In genomic region chr13:73273276-73273675, GRCh38 we compare ENCODE assay signal across 30 cellular contexts.
"Had no signal": no experiment of that assay in that cellular context is flagged by ENCODE, and none has a peak within 500 bp of the region (broad histone marks: within the 10 kb centered on the region; RNA-seq: fewer than 3 reads in every experiment).

No MANE protein-coding gene starts in this region.

- H3K4me3 ChIP-seq: cardiac muscle cell, K562 had no signal

- H3K36me3 ChIP-seq: brain microvascular endothelial cell, cardiac muscle cell had no signal

- ATAC-seq: activated CD8-positive, alpha-beta memory T cell treated with anti-CD3 and anti-CD28 coated beads, Interleukin-2, amount 10 ng/mL, durations not matched to agents 7 days and 5 days; activated T-cell treated with anti-CD3 and anti-CD28 coated beads, Interleukin-2, amount 50 U/mL, for 4 hours; K562; Panc1; T-helper 17 cell had no signal

- H3K27ac ChIP-seq: cardiac muscle cell had no signal

- H3K27ac Mint-ChIP-seq: activated B cell treated with CpG ODN at 0.5 μM for 24 hours; activated CD4-positive, alpha-beta T cell treated with anti-CD3 and anti-CD28 coated beads, Interleukin-2, amount 10 ng/mL, durations not matched to agents 24 days and 14 days; activated CD8-positive, alpha-beta memory T cell treated with anti-CD3 and anti-CD28 coated beads, Interleukin-2, amount 10 ng/mL, durations not matched to agents 7 days and 5 days; activated naive CD8-positive, alpha-beta T cell; T-helper 17 cell had no signal

- H3K4me1 Mint-ChIP-seq: activated B cell treated with CpG ODN at 0.5 μM for 24 hours had no signal

- H3K4me3 Mint-ChIP-seq: activated B cell treated with CpG ODN at 0.5 μM for 24 hours; activated CD4-positive, alpha-beta T cell treated with anti-CD3 and anti-CD28 coated beads, Interleukin-2, amount 10 ng/mL, durations not matched to agents 24 days and 14 days; activated CD8-positive, alpha-beta memory T cell treated with anti-CD3 and anti-CD28 coated beads, Interleukin-2, amount 10 ng/mL, durations not matched to agents 7 days and 5 days; activated naive CD8-positive, alpha-beta T cell; activated T-cell treated with anti-CD3 and anti-CD28 coated beads, Interleukin-2, amount 50 U/mL, for 4 hours; T-helper 17 cell had no signal

- H3K27me3 ChIP-seq: brain microvascular endothelial cell, cardiac muscle cell had no signal

- DNase-seq: activated B cell treated with CpG ODN at 0.5 μM for 24 hours; activated CD4-positive, alpha-beta T cell treated with anti-CD3 and anti-CD28 coated beads for 1 hour; activated CD4-positive, alpha-beta T cell treated with anti-CD3 and anti-CD28 coated beads, Interleukin-2, amount 10 ng/mL, durations not matched to agents 24 days and 14 days; activated CD4-positive, alpha-beta T cell treated with anti-CD3 and anti-CD28 coated beads, Interleukin-2, amount 50 U/mL, for 48 hours; activated CD8-positive, alpha-beta memory T cell treated with anti-CD3 and anti-CD28 coated beads, Interleukin-2, amount 10 ng/mL, durations not matched to agents 7 days and 5 days; activated effector memory CD4-positive, alpha-beta T cell treated with anti-CD3 and anti-CD28 coated beads, Interleukin-2, amount 50 U/mL, for 16 hours; activated naive CD4-positive, alpha-beta T cell treated with Interleukin-2 at 50 U/mL for 16 hours; activated T-cell treated with anti-CD3 and anti-CD28 coated beads, Interleukin-2, amount 50 U/mL, for 4 hours; amygdala; Karpas-422; MM.1S; NCI-H1105; NCI-H1436; NCI-H1694 treated with DMSO at 0.1 percent for 48 hours; NCI-H2029 treated with DMSO at 0.1 percent for 48 hours; NCI-H345; NCI-H510A; NCI-H526 treated with DMSO at 0.1 percent for 48 hours; NCI-H82; NK-92 treated with Interleukin-12 subunit alpha and Interleukin-12 subunit beta, amount 100 ng/mL, for 24 hours; OCI-M1; Right ventricle myocardium superior; RPMI8226; T-helper 17 cell; T-helper 9 cell had no signal

- FAIRE-seq: K562 had no signal

- H3K27me3 Mint-ChIP-seq: activated B cell treated with CpG ODN at 0.5 μM for 24 hours; activated CD4-positive, alpha-beta T cell treated with anti-CD3 and anti-CD28 coated beads, Interleukin-2, amount 10 ng/mL, durations not matched to agents 24 days and 14 days; activated CD8-positive, alpha-beta memory T cell treated with anti-CD3 and anti-CD28 coated beads, Interleukin-2, amount 10 ng/mL, durations not matched to agents 7 days and 5 days; activated naive CD8-positive, alpha-beta T cell; T-helper 17 cell had no signal
